ENCODE assay signal across 8 cellular contexts in genomic region chr17:19306160-19307111, GRCh38. TPM values are rescaled to one million over a fixed set of nuclear protein-coding genes. Genes with fewer than 3 reads are reported as not detected.
DNase-seq lines count a peak whose midpoint lies in the region; ATAC-seq and TF ChIP-seq lines count a peak whose summit lies in the region.

No MANE protein-coding gene starts in this region.

- no peak for TF ChIP-seq CTCF in osteoblast (IDR thresholded peaks at IDR 0.05; ENCODE audit: extremely low read depth, low read depth, low read length)

- intact Hi-C loops in activated CD4-positive, alpha-beta T cell treated with anti-CD3 and anti-CD28 coated beads for 36 hours (cut with DNase I, micrococcal nuclease): no loop called here

- H3K79me2 ChIP-seq in osteoblast (ENCODE audit: insufficient read depth, low read length): peaks cover 46% of the 10 kb centered on the region

- POLR2A ChIA-PET in activated CD4-positive, alpha-beta T cell treated with anti-CD3 and anti-CD28 coated beads for 36 hours (lab: Charles Lee): interaction anchor here (0.6 to 1.4 kb wide), 5 partner anchors 31 to 415 kb away, joined by 3 to 5 read pairs (median 4); partner anchors contain the start of gene MAPK7

- peak overlapping the region; percentile 30 to 82 (median 77); a peak in 21 of 22 replicates for H3K27ac ChIP-seq in BLaER1 treated with 17β-estradiol and CSF1 and Interleukin-3, amounts not matched to agents 10 nM and 100 nM
- no peak overlapping the region for H3K27ac ChIP-seq in osteoblast (ENCODE audit: low read depth, low read length)

- peak overlapping the region; percentile 72 to 97 (median 92) for H3K4me2 ChIP-seq in BLaER1 treated with 17β-estradiol and CSF1 and Interleukin-3, amounts not matched to agents 10 nM and 100 nM
- H3K4me2 ChIP-seq in osteoblast (ENCODE audit: insufficient read depth, low read length): no peak overlapping the region

- no peak overlapping the region for H3K27ac Mint-ChIP-seq in activated CD4-positive, alpha-beta T cell treated with anti-CD3 and anti-CD28 coated beads for 36 hours

- H3K36me3 Mint-ChIP-seq in activated CD4-positive, alpha-beta T cell treated with anti-CD3 and anti-CD28 coated beads for 36 hours (ENCODE audit: low read depth): peaks cover 2% of the 10 kb centered on the region

- peak; percentile 82 for ATAC-seq in HG03175 (IDR thresholded peaks at IDR 0.05; ENCODE audit: unreplicated experiment)
- ATAC-seq in activated CD4-positive, alpha-beta T cell treated with anti-CD3 and anti-CD28 coated beads for 36 hours: peak; percentile 95

- H3K27me3 ChIP-seq in BLaER1 treated with 17β-estradiol and CSF1 and Interleukin-3, amounts not matched to agents 10 nM and 100 nM: peaks cover 30 to 71% (median 52%) of the 10 kb centered on the region in 11 experiments
- no peaks in the 10 kb centered on the region for H3K27me3 ChIP-seq in osteoblast (ENCODE audit: insufficient read depth, low read length)

- H3K4me3 ChIP-seq in BLaER1 treated with 17β-estradiol and CSF1 and Interleukin-3, amounts not matched to agents 10 nM and 100 nM: peak overlapping the region in 2 of 10 experiments; percentile 6 to 13; a peak in 1 of 20 replicates
- H3K4me3 ChIP-seq in osteoblast (ENCODE audit: insufficient read depth, low read length): no peak overlapping the region

- CTCF ChIA-PET in activated CD4-positive, alpha-beta T cell treated with anti-CD3 and anti-CD28 coated beads for 36 hours (lab: Charles Lee): interaction anchor here (0.7 to 1.3 kb wide), 5 partner anchors 16 to 438 kb away, joined by 3 to 7 read pairs (median 3); no protein-coding TSS in a partner anchor

- DNase-seq in GM19238 (ENCODE audit: insufficient read length, low spot score) (peak; percentile 53), midbrain (lab: John Stamatoyannopoulos, UW) (peak; percentile 93), osteoblast (ENCODE audit: insufficient read length, low spot score, missing footprints) (no peak), NCI-H2196 treated with DMSO at 0.1 percent for 48 hours (lab: John Stamatoyannopoulos, UW; ENCODE audit: unreplicated experiment) (no peak), hepatic stellate cell (ENCODE audit: low spot score) (no peak)
- DNase-seq in activated CD4-positive, alpha-beta T cell treated with anti-CD3 and anti-CD28 coated beads for 36 hours: peak; percentile 57

- H4K20me1 ChIP-seq in BLaER1 treated with 17β-estradiol and CSF1 and Interleukin-3, amounts not matched to agents 10 nM and 100 nM: peaks cover 7 to 75% (median 12%) of the 10 kb centered on the region in 11 experiments; a peak in 15 of 22 replicates
- peaks cover 28% of the 10 kb centered on the region for H4K20me1 ChIP-seq in osteoblast (ENCODE audit: insufficient read depth, low read length)

- peak overlapping the region in 10 of 11 experiments; percentile 43 to 71 (median 56); a peak in 19 of 22 replicates for H3K9ac ChIP-seq in BLaER1 treated with 17β-estradiol and CSF1 and Interleukin-3, amounts not matched to agents 10 nM and 100 nM

- H3K9me3 ChIP-seq in BLaER1 treated with 17β-estradiol and CSF1 and Interleukin-3, amounts not matched to agents 10 nM and 100 nM (replicated peaks in 1 of 11): no peaks in the 10 kb centered on the region
- H3K9me3 ChIP-seq in osteoblast (ENCODE audit: low read depth, low read length): no peaks in the 10 kb centered on the region

- peaks cover 32% of the 10 kb centered on the region for H3K27me3 Mint-ChIP-seq in activated CD4-positive, alpha-beta T cell treated with anti-CD3 and anti-CD28 coated beads for 36 hours

- no peak overlapping the region for H2AFZ ChIP-seq in osteoblast (ENCODE audit: low read length)

- peaks cover 84 to 97% (median 92%) of the 10 kb centered on the region in 10 experiments for H3K4me1 ChIP-seq in BLaER1 treated with 17β-estradiol and CSF1 and Interleukin-3, amounts not matched to agents 10 nM and 100 nM
- H3K4me1 ChIP-seq in osteoblast (ENCODE audit: insufficient read depth, low read length): peaks cover 13% of the 10 kb centered on the region

- H3K4me3 Mint-ChIP-seq in activated CD4-positive, alpha-beta T cell treated with anti-CD3 and anti-CD28 coated beads for 36 hours: no peak overlapping the region

- H3K36me3 ChIP-seq in BLaER1 treated with 17β-estradiol and CSF1 and Interleukin-3, amounts not matched to agents 10 nM and 100 nM: no peaks in the 10 kb centered on the region
- no peaks in the 10 kb centered on the region for H3K36me3 ChIP-seq in osteoblast (ENCODE audit: insufficient read depth, low read length)

- H3K4me1 Mint-ChIP-seq in activated CD4-positive, alpha-beta T cell treated with anti-CD3 and anti-CD28 coated beads for 36 hours: peaks cover 20% of the 10 kb centered on the region

- no peaks in the 10 kb centered on the region for H3K9me3 Mint-ChIP-seq in activated CD4-positive, alpha-beta T cell treated with anti-CD3 and anti-CD28 coated beads for 36 hours (ENCODE audit: low read depth)

RNA-seq across cellular contexts. Expression of gene B9D1, which starts 56.1 kb away (rescaled TPM):
- total RNA-seq in activated CD4-positive, alpha-beta T cell treated with anti-CD3 and anti-CD28 coated beads for 36 hours: 1 to 10 TPM; 7.4 to 7.8 TPM
- 20.6 and 21.0 TPM in 2 replicates for total RNA-seq in osteoblast

Comparison
In these comparisons a context has a peak if more than half of its experiments do, and no peak if none do; other contexts are left out.
1. DNase-seq: peak in GM19238 (single experiment), activated CD4-positive, alpha-beta T cell treated with anti-CD3 and anti-CD28 coated beads for 36 hours (single experiment) and midbrain (single experiment); none in osteoblast (single experiment), NCI-H2196 treated with DMSO at 0.1 percent for 48 hours (single experiment) and hepatic stellate cell (single experiment).